Comparison of ENCODE assay signal across 17 cellular contexts in genomic region chr6:39521826-39522377, GRCh38.
DNase-seq lines count a peak whose midpoint lies in the region; ATAC-seq, FAIRE-seq and TF ChIP-seq lines count a peak whose summit lies in the region.
"Had no signal": no experiment of that assay in that cellular context is flagged by ENCODE, and none has a peak within 500 bp of the region (broad histone marks: within the 10 kb centered on the region; RNA-seq: fewer than 3 reads in every experiment).

No MANE protein-coding gene starts in this region.

- no peak overlapping the region for H3K27ac ChIP-seq in heart right ventricle
- H3K27ac ChIP-seq: 22Rv1, A549, BLaER1 had no signal

- H3K4me3 ChIP-seq in heart right ventricle (no peak overlapping the region), foreskin fibroblast (ENCODE audit: low read depth in 1 of 2, low read length in 2 of 2) (no peak overlapping the region)
- H3K4me3 ChIP-seq: A549, BLaER1, GM12878 had no signal

- H3K27me3 ChIP-seq in heart right ventricle = no peaks in the 10 kb centered on the region
- H3K27me3 ChIP-seq: BLaER1 had no signal

- no peaks in the 10 kb centered on the region for H3K9me3 ChIP-seq in heart right ventricle
- H3K9me3 ChIP-seq: A549, BLaER1 had no signal

- intact Hi-C loops in heart right ventricle (cut with DNase I) = no loop called here

- no peaks in the 10 kb centered on the region for H3K36me3 ChIP-seq in heart right ventricle
- H3K36me3 ChIP-seq: BLaER1 had no signal

- TF ChIP-seq CTCF in heart right ventricle (IDR thresholded peaks at IDR 0.05) = no peak
- no peak for TF ChIP-seq CTCF in foreskin fibroblast (IDR thresholded peaks at IDR 0.05; ENCODE audit: low read depth, low read length)

- DNase-seq in DMS53 (lab: John Stamatoyannopoulos, UW) (peak; percentile 14), DMS53 treated with DMSO at 0.1 percent for 48 hours (lab: John Stamatoyannopoulos, UW; ENCODE audit: unreplicated experiment) (no peak), left kidney (ENCODE audit: low read depth, low spot score) (peak; percentile 62), heart right ventricle (no peak), foreskin fibroblast (no peak), NCI-H1105 (lab: John Stamatoyannopoulos, UW) (no peak)
- DNase-seq: CD4-positive, alpha-beta memory T cell; DMS153; DND-41; EL; GOT3; H7 had no signal

- ATAC-seq in heart right ventricle = no peak
- ATAC-seq: A549, GM12878 had no signal

- FAIRE-seq in endometrium (lab: Jason Lieb, UNC) = peak; percentile 87
- FAIRE-seq: A549, GM12878 had no signal

- 38 to 56% methylated on average over 2 of the region's 2 CpGs for WGBS in heart right ventricle, 2 donors

- H3K4me1 ChIP-seq in heart right ventricle = no peaks in the 10 kb centered on the region
- H3K4me1 ChIP-seq: A549, BLaER1 had no signal

Comparison
In these comparisons a context has a peak if more than half of its experiments do, and no peak if none do; other contexts are left out.
1. DNase-seq: peak in DMS53 (single experiment) and left kidney (single experiment); none in DMS53 treated with DMSO at 0.1 percent for 48 hours (single experiment), heart right ventricle (0 of 2), foreskin fibroblast (0 of 2) and NCI-H1105 (single experiment).